ENCODE assay signal across 8 cellular contexts in the genomic region with DNA sequence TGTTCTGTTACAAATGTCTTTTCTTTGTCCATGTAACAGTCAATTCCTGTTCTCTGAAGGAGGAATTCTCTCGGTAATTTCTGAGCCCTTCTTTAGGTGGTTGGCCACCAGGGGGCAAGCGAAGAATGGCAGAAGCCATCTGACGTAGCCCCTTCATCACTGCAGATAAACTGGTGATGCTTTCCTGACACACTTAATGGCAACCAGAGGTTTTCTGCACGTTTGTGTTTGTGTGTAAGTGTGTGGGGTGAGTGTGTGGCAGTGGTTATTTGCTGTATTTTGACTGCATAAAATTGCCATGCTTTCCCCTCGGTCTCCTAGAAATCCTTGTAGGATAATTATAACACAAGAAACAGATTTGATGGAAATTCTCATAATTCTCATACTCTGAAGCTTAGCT.
A peak's percentile ranks its signal among the peaks of the same experiment; 100 is the strongest.
DNase-seq lines count a peak whose midpoint lies in the region; ATAC-seq and TF ChIP-seq lines count a peak whose summit lies in the region.

No MANE protein-coding gene starts in this region.

- H3K4me1 Mint-ChIP-seq in activated T-helper 2 cell treated with anti-CD3 and anti-CD28 coated beads, Interferon-gamma antibody, Interleukin-2, Interleukin-4, amounts not matched to agents 10 μg/mL and 5 μg/mL and 100 μg/mL, durations not matched to agents 14 hours and 24 hours and 36 hours (ENCODE audit: low read depth), result no peaks in the 10 kb centered on the region
- H3K4me1 Mint-ChIP-seq in osteocyte (ENCODE audit: unreplicated experiment) (no peaks in the 10 kb centered on the region), type B pancreatic cell (ENCODE audit: unreplicated experiment) (peaks cover 9% of the 10 kb centered on the region)

- H3K27me3 Mint-ChIP-seq in activated T-helper 2 cell treated with anti-CD3 and anti-CD28 coated beads, Interferon-gamma antibody, Interleukin-2, Interleukin-4, amounts not matched to agents 10 μg/mL and 5 μg/mL and 100 μg/mL, durations not matched to agents 14 hours and 24 hours and 36 hours (ENCODE audit: low read depth), result peaks cover 12% of the 10 kb centered on the region
- H3K27me3 Mint-ChIP-seq in osteocyte (ENCODE audit: unreplicated experiment) (peaks cover 21% of the 10 kb centered on the region), type B pancreatic cell (no peaks in the 10 kb centered on the region)

- no peak overlapping the region for H3K4me3 Mint-ChIP-seq in activated T-helper 2 cell treated with anti-CD3 and anti-CD28 coated beads, Interferon-gamma antibody, Interleukin-2, Interleukin-4, amounts not matched to agents 10 μg/mL and 5 μg/mL and 100 μg/mL, durations not matched to agents 14 hours and 24 hours and 36 hours (ENCODE audit: low read depth)
- H3K4me3 Mint-ChIP-seq in osteocyte (ENCODE audit: unreplicated experiment) (no peak overlapping the region), type B pancreatic cell (no peak overlapping the region)

- H3K9me3 Mint-ChIP-seq in activated T-helper 2 cell treated with anti-CD3 and anti-CD28 coated beads, Interferon-gamma antibody, Interleukin-2, Interleukin-4, amounts not matched to agents 10 μg/mL and 5 μg/mL and 100 μg/mL, durations not matched to agents 14 hours and 24 hours and 36 hours, result no peaks in the 10 kb centered on the region
- H3K9me3 Mint-ChIP-seq in osteocyte (ENCODE audit: unreplicated experiment) (no peaks in the 10 kb centered on the region), type B pancreatic cell (no peaks in the 10 kb centered on the region)

- peak; percentile 87 for TF ChIP-seq CTCF in osteocyte (IDR thresholded peaks at IDR 0.05)
- peak; percentile 97 for TF ChIP-seq CTCF in type B pancreatic cell (conservative IDR thresholded peaks at IDR 0.05)

- intact Hi-C loops in activated T-helper 2 cell treated with anti-CD3 and anti-CD28 coated beads, Interferon-gamma antibody, Interleukin-2, Interleukin-4, amounts not matched to agents 10 μg/mL and 5 μg/mL and 100 μg/mL, durations not matched to agents 14 hours and 24 hours and 36 hours (cut with micrococcal nuclease), result loop anchor here (1.0 to 5.0 kb wide), 4 partner anchors 262 to 410 kb away; no protein-coding TSS in a partner anchor

- DNase-seq in AML-193 (lab: John Stamatoyannopoulos, UW) (peak; percentile 47 to 56), HuH-7 (ENCODE audit: low spot score) (peak; percentile 13), RPMI7951 (ENCODE audit: low read depth) (peak; percentile 57), foreskin melanocyte (peak; percentile 63), osteocyte (ENCODE audit: extremely low spot score, unreplicated experiment) (peak; percentile 87), type B pancreatic cell (ENCODE audit: extremely low spot score, unreplicated experiment) (no peak)
- DNase-seq in activated T-helper 2 cell treated with anti-CD3 and anti-CD28 coated beads, Interferon-gamma antibody, Interleukin-2, Interleukin-4, amounts not matched to agents 10 μg/mL and 5 μg/mL and 100 μg/mL, durations not matched to agents 14 hours and 24 hours and 36 hours (ENCODE audit: low spot score), result peak; percentile 34

- peak; percentile 88 for ATAC-seq in GM18867 (IDR thresholded peaks at IDR 0.05; ENCODE audit: unreplicated experiment)

- no peak overlapping the region for H3K27ac Mint-ChIP-seq in activated T-helper 2 cell treated with anti-CD3 and anti-CD28 coated beads, Interferon-gamma antibody, Interleukin-2, Interleukin-4, amounts not matched to agents 10 μg/mL and 5 μg/mL and 100 μg/mL, durations not matched to agents 14 hours and 24 hours and 36 hours
- no peak overlapping the region for H3K27ac Mint-ChIP-seq in osteocyte (ENCODE audit: unreplicated experiment)
- H3K27ac Mint-ChIP-seq in type B pancreatic cell, result no peak overlapping the region

- H3K36me3 Mint-ChIP-seq in activated T-helper 2 cell treated with anti-CD3 and anti-CD28 coated beads, Interferon-gamma antibody, Interleukin-2, Interleukin-4, amounts not matched to agents 10 μg/mL and 5 μg/mL and 100 μg/mL, durations not matched to agents 14 hours and 24 hours and 36 hours (ENCODE audit: low read depth), result no peaks in the 10 kb centered on the region
- H3K36me3 Mint-ChIP-seq in osteocyte (ENCODE audit: unreplicated experiment) (no peaks in the 10 kb centered on the region), type B pancreatic cell (no peaks in the 10 kb centered on the region)
